In genomic region chr11:73147771-73148681, GRCh38 we compare ENCODE assay signal across 11 cellular contexts. TPM values are rescaled to one million over a fixed set of nuclear protein-coding genes. Genes with fewer than 3 reads are reported as not detected.
A peak's percentile ranks its signal among the peaks of the same experiment; 100 is the strongest.
DNase-seq lines count a peak whose midpoint lies in the region; ATAC-seq and TF ChIP-seq lines count a peak whose summit lies in the region.
"Had no signal": no experiment of that assay in that cellular context is flagged by ENCODE, and none has a peak within 500 bp of the region (broad histone marks: within the 10 kb centered on the region; RNA-seq: fewer than 3 reads in every experiment).

No MANE protein-coding gene starts in this region.

- no peak for TF ChIP-seq CTCF in thoracic aorta (IDR thresholded peaks at IDR 0.05)

- H3K4me3 Mint-ChIP-seq in activated CD4-positive, alpha-beta T cell treated with anti-CD3 and anti-CD28 coated beads for 36 hours: no peak overlapping the region
- H3K4me3 Mint-ChIP-seq in activated T-helper 1 cell treated with anti-CD3 and anti-CD28 coated beads, Interleukin-12 subunit alpha, Interleukin-12 subunit beta, Interleukin-2, Interleukin-4 antibody, amounts not matched to agents 30 ng/mL and 10 ng/mL and 1 ng/mL, durations not matched to agents 14 hours and 24 hours and 36 hours: no peak overlapping the region
- H3K4me3 Mint-ChIP-seq: memory B cell had no signal

- no peaks in the 10 kb centered on the region for H3K36me3 Mint-ChIP-seq in activated CD4-positive, alpha-beta T cell treated with anti-CD3 and anti-CD28 coated beads for 36 hours (ENCODE audit: low read depth)
- H3K36me3 Mint-ChIP-seq in activated T-helper 1 cell treated with anti-CD3 and anti-CD28 coated beads, Interleukin-12 subunit alpha, Interleukin-12 subunit beta, Interleukin-2, Interleukin-4 antibody, amounts not matched to agents 30 ng/mL and 10 ng/mL and 1 ng/mL, durations not matched to agents 14 hours and 24 hours and 36 hours (ENCODE audit: low read depth): no peaks in the 10 kb centered on the region

- no peaks in the 10 kb centered on the region for H3K9me3 Mint-ChIP-seq in activated CD4-positive, alpha-beta T cell treated with anti-CD3 and anti-CD28 coated beads for 36 hours (ENCODE audit: low read depth)
- H3K9me3 Mint-ChIP-seq in activated T-helper 1 cell treated with anti-CD3 and anti-CD28 coated beads, Interleukin-12 subunit alpha, Interleukin-12 subunit beta, Interleukin-2, Interleukin-4 antibody, amounts not matched to agents 30 ng/mL and 10 ng/mL and 1 ng/mL, durations not matched to agents 14 hours and 24 hours and 36 hours: no peaks in the 10 kb centered on the region

- H3K27me3 ChIP-seq in thoracic aorta (replicated peaks; ENCODE audit: insufficient read depth): no peaks in the 10 kb centered on the region
- H3K27me3 ChIP-seq: Peyer's patch had no signal

- peak overlapping the region; percentile 6 for H3K4me3 ChIP-seq in thoracic aorta
- H3K4me3 ChIP-seq: Peyer's patch had no signal

- no peak overlapping the region for H3K27ac Mint-ChIP-seq in activated CD4-positive, alpha-beta T cell treated with anti-CD3 and anti-CD28 coated beads for 36 hours
- H3K27ac Mint-ChIP-seq in activated T-helper 1 cell treated with anti-CD3 and anti-CD28 coated beads, Interleukin-12 subunit alpha, Interleukin-12 subunit beta, Interleukin-2, Interleukin-4 antibody, amounts not matched to agents 30 ng/mL and 10 ng/mL and 1 ng/mL, durations not matched to agents 14 hours and 24 hours and 36 hours: peak overlapping the region; percentile 53

- H3K4me1 Mint-ChIP-seq in activated CD4-positive, alpha-beta T cell treated with anti-CD3 and anti-CD28 coated beads for 36 hours: peaks cover 26% of the 10 kb centered on the region
- H3K4me1 Mint-ChIP-seq in activated T-helper 1 cell treated with anti-CD3 and anti-CD28 coated beads, Interleukin-12 subunit alpha, Interleukin-12 subunit beta, Interleukin-2, Interleukin-4 antibody, amounts not matched to agents 30 ng/mL and 10 ng/mL and 1 ng/mL, durations not matched to agents 14 hours and 24 hours and 36 hours (ENCODE audit: low read depth): peaks cover 71% of the 10 kb centered on the region

- H3K27ac ChIP-seq in thoracic aorta: peak overlapping the region; percentile 85 to 93

- CTCF ChIA-PET in activated CD4-positive, alpha-beta T cell treated with anti-CD3 and anti-CD28 coated beads for 36 hours (lab: Charles Lee): interaction anchor here (1.2 kb wide), 2 partner anchors 12 to 30 kb away, joined by 3 to 4 read pairs; no protein-coding TSS in a partner anchor

- intact Hi-C loops in activated CD4-positive, alpha-beta T cell treated with anti-CD3 and anti-CD28 coated beads for 36 hours (cut with DNase I, micrococcal nuclease): loop anchor here (10.0 kb wide), 2 partner anchors 423 to 1033 kb away; partner anchors contain the start of gene ANAPC15 (in 1 of the 2)
- intact Hi-C loops in activated T-helper 1 cell treated with anti-CD3 and anti-CD28 coated beads, Interleukin-12 subunit alpha, Interleukin-12 subunit beta, Interleukin-2, Interleukin-4 antibody, amounts not matched to agents 30 ng/mL and 10 ng/mL and 1 ng/mL, durations not matched to agents 14 hours and 24 hours and 36 hours (cut with micrococcal nuclease): loop anchor here (10.0 kb wide), 3 partner anchors 223 to 1797 kb away; partner anchors contain the start of genes NADSYN1, SPCS2 and XRRA1

- no peaks in the 10 kb centered on the region for H3K36me3 ChIP-seq in thoracic aorta
- H3K36me3 ChIP-seq: Peyer's patch had no signal

- POLR2A ChIA-PET in activated CD4-positive, alpha-beta T cell treated with anti-CD3 and anti-CD28 coated beads for 36 hours (lab: Charles Lee): interaction anchor here (0.6 kb wide), 1 partner anchor 12 kb away, joined by 4 read pairs; no protein-coding TSS in a partner anchor

- H3K4me1 ChIP-seq in thoracic aorta (ENCODE audit: control insufficient read depth in 1 of 2, low read depth in 2 of 2): peaks cover 29 to 57% of the 10 kb centered on the region in 2 donors

- no peaks in the 10 kb centered on the region for H3K9me3 ChIP-seq in thoracic aorta
- H3K9me3 ChIP-seq: Peyer's patch had no signal

- no peaks in the 10 kb centered on the region for H3K27me3 Mint-ChIP-seq in activated CD4-positive, alpha-beta T cell treated with anti-CD3 and anti-CD28 coated beads for 36 hours
- H3K27me3 Mint-ChIP-seq in activated T-helper 1 cell treated with anti-CD3 and anti-CD28 coated beads, Interleukin-12 subunit alpha, Interleukin-12 subunit beta, Interleukin-2, Interleukin-4 antibody, amounts not matched to agents 30 ng/mL and 10 ng/mL and 1 ng/mL, durations not matched to agents 14 hours and 24 hours and 36 hours (ENCODE audit: insufficient read depth): peaks cover 2% of the 10 kb centered on the region
- H3K27me3 Mint-ChIP-seq: memory B cell had no signal

- ATAC-seq in activated CD4-positive, alpha-beta T cell treated with anti-CD3 and anti-CD28 coated beads for 36 hours: peak; percentile 20
- no peak for ATAC-seq in thoracic aorta (ENCODE audit: insufficient number of reproducible peaks, low FRiP score, low read depth)

- peak; percentile 25 for DNase-seq in activated CD4-positive, alpha-beta T cell treated with anti-CD3 and anti-CD28 coated beads for 36 hours
- DNase-seq in activated CD4-positive, alpha-beta T cell treated with anti-CD3 and anti-CD28 coated beads, Interleukin-2, amount 50 U/mL, for 48 hours: no peak
- DNase-seq in activated T-helper 1 cell treated with anti-CD3 and anti-CD28 coated beads, Interleukin-12 subunit alpha, Interleukin-12 subunit beta, Interleukin-2, Interleukin-4 antibody, amounts not matched to agents 30 ng/mL and 10 ng/mL and 1 ng/mL, durations not matched to agents 14 hours and 24 hours and 36 hours (ENCODE audit: low spot score): no peak
- DNase-seq in kidney tubule cell (ENCODE audit: low spot score) (peak; percentile 77), thoracic aorta (ENCODE audit: low spot score) (no peak), SKM-1 treated with dmso at 0.1 percent for 144 hours (lab: John Stamatoyannopoulos, UW; ENCODE audit: unreplicated experiment) (no peak)
- DNase-seq in stimulated activated CD8-positive, alpha-beta memory T cell treated with anti-CD3 and anti-CD28 coated beads, Interleukin-4, amount 100 ng/mL, for 48 hours: no peak
- no peak for DNase-seq in stimulated activated CD4-positive, alpha-beta T cell treated with anti-CD3 and anti-CD28 coated beads, Interleukin-12 subunit alpha, Interleukin-12 subunit beta, amount 100 ng/mL, for 4 hours
- DNase-seq: HCEC 1CT had no signal

RNA-seq across cellular contexts. Expression of gene FCHSD2, which starts 5.9 kb away (rescaled TPM):
- total RNA-seq in activated CD4-positive, alpha-beta T cell treated with anti-CD3 and anti-CD28 coated beads for 36 hours: 10 to 100 TPM; 24.1 to 24.7 TPM
- 23.4 and 27.7 TPM in 2 replicates for total RNA-seq in activated T-helper 1 cell treated with anti-CD3 and anti-CD28 coated beads, Interleukin-12 subunit alpha, Interleukin-12 subunit beta, Interleukin-2, Interleukin-4 antibody, amounts not matched to agents 30 ng/mL and 10 ng/mL and 1 ng/mL, durations not matched to agents 14 hours and 24 hours and 36 hours
- total RNA-seq in thoracic aorta: 10 to 100 TPM; 56.5 to 75.3 TPM

Comparison
In these comparisons a context has a peak if more than half of its experiments do, and no peak if none do; other contexts are left out.
1. DNase-seq: peak in activated CD4-positive, alpha-beta T cell treated with anti-CD3 and anti-CD28 coated beads for 36 hours (single experiment) and kidney tubule cell (single experiment); none in activated CD4-positive, alpha-beta T cell treated with anti-CD3 and anti-CD28 coated beads, Interleukin-2, amount 50 U/mL, for 48 hours (0 of 2), activated T-helper 1 cell treated with anti-CD3 and anti-CD28 coated beads, Interleukin-12 subunit alpha, Interleukin-12 subunit beta, Interleukin-2, Interleukin-4 antibody, amounts not matched to agents 30 ng/mL and 10 ng/mL and 1 ng/mL, durations not matched to agents 14 hours and 24 hours and 36 hours (single experiment), thoracic aorta (single experiment), stimulated activated CD8-positive, alpha-beta memory T cell treated with anti-CD3 and anti-CD28 coated beads, Interleukin-4, amount 100 ng/mL, for 48 hours (single experiment), stimulated activated CD4-positive, alpha-beta T cell treated with anti-CD3 and anti-CD28 coated beads, Interleukin-12 subunit alpha, Interleukin-12 subunit beta, amount 100 ng/mL, for 4 hours (single experiment) and SKM-1 treated with dmso at 0.1 percent for 144 hours (single experiment).